8 cellular contexts compared by ENCODE assay signal in the genomic region with DNA sequence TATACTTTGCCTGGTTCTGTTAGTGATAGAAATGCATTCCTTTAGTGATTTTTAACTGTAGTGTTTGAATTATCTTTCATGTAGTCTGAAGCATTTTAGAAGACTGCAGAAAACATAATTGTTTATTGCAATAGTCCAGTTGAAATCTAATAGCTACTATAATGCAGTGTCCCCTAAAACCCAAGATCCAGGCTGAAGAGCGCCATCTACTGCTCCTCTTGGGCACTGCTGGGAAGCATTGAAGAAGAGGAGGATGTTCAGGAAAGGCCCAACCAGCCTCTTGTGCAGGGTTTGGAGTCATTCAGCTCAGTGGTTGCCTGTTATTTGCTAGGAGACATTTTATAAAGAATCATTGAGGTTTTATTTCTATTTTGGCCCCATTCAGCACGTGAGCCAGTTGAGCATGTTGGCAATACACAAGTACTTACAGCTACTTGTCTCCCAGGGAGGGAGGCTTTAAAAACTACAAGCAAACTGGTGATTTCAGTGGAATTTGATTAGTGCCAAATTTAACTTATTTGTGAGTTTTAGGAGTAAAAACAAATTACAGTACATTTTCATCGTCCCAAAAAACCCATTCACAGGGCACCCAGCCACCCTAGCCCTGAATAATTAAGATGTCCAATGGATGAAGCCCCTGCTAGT.
A peak's percentile ranks its signal among the peaks of the same experiment; 100 is the strongest.
DNase-seq lines count a peak whose midpoint lies in the region; FAIRE-seq and TF ChIP-seq lines count a peak whose summit lies in the region.

No MANE protein-coding gene starts in this region.

- intact Hi-C loops in thyroid gland (cut with DNase I), result loop anchor here (10.0 kb wide), 2 partner anchors 121 to 371 kb away; a partner anchor contains a TSS

- H3K36me3 ChIP-seq in thyroid gland, result peaks cover 12 to 26% of the 10 kb centered on the region in 2 donors

- TF ChIP-seq POLR2A in thyroid gland (IDR thresholded peaks at IDR 0.05), result no peak

- peak; percentile 46 for DNase-seq in CMK (ENCODE audit: low read depth)
- peak; percentile 88 for DNase-seq in HT-29 (ENCODE audit: low spot score)
- DNase-seq in RCC 7860 (ENCODE audit: low spot score), result peak; percentile 45
- peak; percentile 28 for DNase-seq in activated T-helper 1 cell treated with anti-CD3 and anti-CD28 coated beads, Interleukin-2, amount 50 U/mL, for 16 hours (ENCODE audit: low read depth in 1 of 2, low spot score in 1 of 2)
- peak; percentile 80 for DNase-seq in fibroblast of the aortic adventitia (ENCODE audit: low read depth)
- DNase-seq in nucleus accumbens (lab: John Stamatoyannopoulos, UW), result peak in 46 of 56 donors; percentile 5 to 84 (median 46)
- DNase-seq in thyroid gland, result peak; percentile 76 to 83
- DNase-seq in cortex of kidney (lab: John Stamatoyannopoulos, UW), result no peak

- H3K27ac ChIP-seq in thyroid gland, result no peak overlapping the region

- no peaks in the 10 kb centered on the region for H3K9me3 ChIP-seq in thyroid gland

- 22 to 33% methylated on average over 3 of the region's 3 CpGs for WGBS in thyroid gland, 2 donors

- peak; percentile 62 for FAIRE-seq in RCC 7860 (lab: Jason Lieb, UNC)

- H3K27me3 ChIP-seq in thyroid gland, result no peaks in the 10 kb centered on the region

- TF ChIP-seq CTCF in fibroblast of the aortic adventitia (IDR thresholded peaks at IDR 0.05; ENCODE audit: insufficient read depth, low read length), result peak; percentile 100
- peak; percentile 71 to 94 (median 92) for TF ChIP-seq CTCF in thyroid gland (IDR thresholded peaks at IDR 0.05)

- H3K4me3 ChIP-seq in fibroblast of the aortic adventitia (ENCODE audit: low read depth, low read length), result no peak overlapping the region
- H3K4me3 ChIP-seq in thyroid gland (replicated peaks in 1 of 3), result no peak overlapping the region

- peaks cover 12 to 18% of the 10 kb centered on the region in 2 donors for H3K4me1 ChIP-seq in thyroid gland
